ENCODE assay signal across 10 cellular contexts in the genomic region with DNA sequence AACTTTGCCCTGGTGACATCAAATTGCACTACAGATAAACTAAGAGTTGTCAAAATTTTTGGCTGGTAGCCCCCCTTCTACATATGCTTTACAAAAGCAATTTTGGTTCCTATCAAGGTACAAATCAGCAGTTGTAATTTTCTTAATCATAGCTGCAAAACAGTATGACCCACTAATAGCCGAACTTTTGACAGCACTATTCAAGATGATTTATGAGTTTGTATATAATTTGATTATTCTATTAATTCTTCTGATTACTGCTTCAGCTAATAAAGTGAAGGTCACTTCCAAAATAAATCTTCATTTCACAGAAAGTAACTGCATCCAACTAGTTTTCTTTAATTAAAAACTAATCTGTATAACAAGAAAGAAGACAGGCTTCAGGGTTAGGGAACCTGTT.
"Had no signal": no experiment of that assay in that cellular context is flagged by ENCODE, and none has a peak within 500 bp of the region (broad histone marks: within the 10 kb centered on the region; RNA-seq: fewer than 3 reads in every experiment).

No MANE protein-coding gene starts in this region.

- H3K4me2 ChIP-seq: GM23338, KMS-11 had no signal

- FAIRE-seq: H1, H54, HTR-8/SVneo had no signal

- DNase-seq: H9, HCEC 1CT, HFFc6, IMR-90, KBM-7 had no signal

- H3K9me3 Mint-ChIP-seq: GM23338, HFFc6 had no signal

- H2AFZ ChIP-seq: GM23338 had no signal

- H3K4me3 ChIP-seq: GM23338 had no signal

- H3K27ac Mint-ChIP-seq: GM23338, H9, HFFc6 had no signal

- H3K27ac ChIP-seq: KMS-11 had no signal

- H3K9ac ChIP-seq: KMS-11 had no signal

- H3K4me3 Mint-ChIP-seq: GM23338, H9, HFFc6 had no signal

- ATAC-seq: GM23338 had no signal
